In the genomic region with DNA sequence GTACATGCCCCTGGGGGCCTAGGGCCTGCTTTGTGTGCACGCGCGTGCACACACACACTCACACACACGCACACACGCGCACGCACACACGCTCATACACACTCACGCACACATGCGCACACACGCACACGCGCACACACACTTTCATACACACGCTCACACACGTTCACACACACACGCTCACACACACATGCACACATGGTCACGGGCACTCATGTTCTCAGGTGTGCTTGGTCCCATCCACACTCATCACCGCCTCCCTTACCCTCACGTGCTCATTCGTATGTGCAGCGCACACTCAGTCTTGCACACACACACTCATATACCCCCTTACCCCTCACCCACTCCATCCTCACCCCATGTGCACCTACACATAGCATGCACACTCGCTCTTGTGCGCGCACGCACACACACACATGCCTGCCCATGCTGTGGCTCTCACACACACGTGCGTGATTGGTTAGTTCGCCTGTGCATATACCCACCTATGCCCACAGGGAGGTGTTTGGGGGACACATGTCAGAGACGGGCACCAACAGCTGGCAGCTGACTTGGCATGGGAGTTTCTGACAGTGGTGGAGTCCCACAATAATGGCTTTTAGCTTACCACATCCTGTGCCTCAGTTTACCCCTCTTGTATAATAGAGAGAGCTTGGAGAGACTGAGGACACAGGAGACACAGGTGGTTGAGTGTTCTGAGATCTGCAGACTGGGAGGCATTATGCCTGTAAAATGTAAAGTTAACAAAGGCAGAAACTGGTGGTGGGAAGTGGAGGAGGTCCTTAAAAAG, we compare ENCODE assay signal across 1 cellular context.
TF ChIP-seq lines count a peak whose summit lies in the region.

No MANE protein-coding gene starts in this region.

TF ChIP-seq in liver, 16 proteins besides CTCF, POLR2A, EP300 and RAD21:
- TF ChIP-seq, protein P1, sequence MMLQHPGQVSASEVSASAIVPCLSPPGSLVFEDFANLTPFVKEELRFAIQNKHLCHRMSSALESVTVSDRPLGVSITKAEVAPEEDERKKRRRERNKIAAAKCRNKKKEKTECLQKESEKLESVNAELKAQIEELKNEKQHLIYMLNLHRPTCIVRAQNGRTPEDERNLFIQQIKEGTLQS (IDR thresholded peaks at IDR 0.05) = no peak
- TF ChIP-seq FOXA1 (IDR thresholded peaks at IDR 0.05) = no peak
- no peak for TF ChIP-seq YY1 (IDR thresholded peaks at IDR 0.05)
- no peak for TF ChIP-seq EGR1 (IDR thresholded peaks at IDR 0.05; ENCODE audit: low read depth in 2 of 2)
- TF ChIP-seq HNF4G (IDR thresholded peaks at IDR 0.05) = no peak
- TF ChIP-seq RXRA (IDR thresholded peaks at IDR 0.05) = no peak
- no peak for TF ChIP-seq TAF1 (conservative IDR thresholded peaks at IDR 0.05)
- no peak for TF ChIP-seq GABPA (IDR thresholded peaks at IDR 0.05 in 1 of 2, conservative IDR thresholded peaks at IDR 0.05 in 1 of 2)
